Comparison of ENCODE assay signal across 20 cellular contexts in the genomic region with DNA sequence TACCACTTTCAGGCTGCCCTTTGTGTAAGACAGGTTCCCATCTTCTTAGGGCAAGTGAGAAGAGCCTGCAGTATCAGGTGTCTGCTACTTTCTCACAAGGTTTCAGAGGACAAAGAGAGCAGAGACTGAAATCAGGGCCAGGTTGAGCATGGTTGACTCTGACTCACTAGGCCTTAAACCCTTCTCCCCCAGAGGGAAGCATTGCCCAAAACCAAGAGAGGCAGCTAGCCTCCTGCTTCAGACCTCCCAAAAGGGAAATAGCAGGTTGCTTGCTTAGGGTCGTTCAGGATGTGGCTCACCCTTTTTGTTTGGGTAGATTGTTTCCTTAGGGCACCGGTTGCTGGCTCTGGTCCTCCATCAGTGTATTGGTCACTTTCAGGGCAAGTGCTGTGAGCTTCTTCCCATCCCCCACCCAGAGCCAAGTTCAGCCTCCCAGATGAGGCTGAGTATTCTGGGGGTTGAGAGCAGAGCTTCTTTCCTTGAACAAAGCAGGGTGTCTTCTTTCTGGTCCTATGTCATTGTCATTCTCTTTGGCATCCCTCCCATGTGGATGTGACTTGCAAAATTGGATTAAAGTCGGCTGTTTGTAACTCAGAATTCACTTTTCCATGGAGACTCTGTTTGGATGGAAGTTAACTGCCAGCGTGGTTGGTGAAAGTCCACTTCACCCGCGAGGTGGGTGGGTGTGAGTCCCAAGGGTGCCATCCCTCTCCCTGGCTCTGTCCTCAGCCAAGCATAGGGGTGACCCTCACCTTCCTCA. TPM values are rescaled to one million over a fixed set of nuclear protein-coding genes. Genes with fewer than 3 reads are reported as not detected.
DNase-seq lines count a peak whose midpoint lies in the region; ATAC-seq and TF ChIP-seq lines count a peak whose summit lies in the region.
"Had no signal": no experiment of that assay in that cellular context is flagged by ENCODE, and none has a peak within 500 bp of the region (broad histone marks: within the 10 kb centered on the region; RNA-seq: fewer than 3 reads in every experiment).

No MANE protein-coding gene starts in this region.

- no peak overlapping the region for H3K4me3 ChIP-seq in Jurkat, Clone E6-1 (ENCODE audit: low read length)
- no peak overlapping the region for H3K4me3 ChIP-seq in spleen
- H3K4me3 ChIP-seq: heart left ventricle, lung, suprapubic skin, vagina had no signal

- no peak for TF ChIP-seq POLR2A in spleen (IDR thresholded peaks at IDR 0.05)

- DNase-seq in AML-193 (lab: John Stamatoyannopoulos, UW) (peak; percentile 42 to 45), SKM-1 (lab: John Stamatoyannopoulos, UW; ENCODE audit: unreplicated experiment) (peak; percentile 45), kidney tubule cell (ENCODE audit: low spot score) (peak; percentile 55), spleen (no peak), Ammon's horn (ENCODE audit: low spot score) (no peak)
- peak; percentile 20 for DNase-seq in Jurkat, Clone E6-1 (ENCODE audit: low read depth, low spot score)
- DNase-seq: activated CD4-positive, alpha-beta T cell treated with anti-CD3 and anti-CD28 coated beads, Interleukin-2, amount 10 ng/mL, durations not matched to agents 24 days and 14 days; CD4-positive, alpha-beta memory T cell; cortex of kidney; heart left ventricle; immature natural killer cell; KG1; NCI-H510A; occipital lobe had no signal

- no peak for ATAC-seq in HG02973 (IDR thresholded peaks at IDR 0.05; ENCODE audit: unreplicated experiment)
- no peak for ATAC-seq in HG03442 (IDR thresholded peaks at IDR 0.05; ENCODE audit: unreplicated experiment)
- ATAC-seq: activated T-helper 17 cell treated with anti-CD3 and anti-CD28 coated beads, Interleukin-2, amount 50 U/mL, for 72 hours; heart left ventricle had no signal

- peaks cover 0 to 7% (median 0%) of the 10 kb centered on the region in 7 donors for H3K27me3 ChIP-seq in spleen (replicated peaks in 1 of 7)
- H3K27me3 ChIP-seq: heart left ventricle, suprapubic skin, vagina had no signal

- peaks cover 0 to 17% (median 0%) of the 10 kb centered on the region in 6 donors for H3K4me1 ChIP-seq in spleen
- H3K4me1 ChIP-seq: heart left ventricle, suprapubic skin, vagina had no signal

- TF ChIP-seq CTCF in spleen (IDR thresholded peaks at IDR 0.05 in 8 of 11, conservative IDR thresholded peaks at IDR 0.05 in 3 of 11): no peak

- no peaks in the 10 kb centered on the region for H3K36me3 ChIP-seq in spleen
- H3K36me3 ChIP-seq: heart left ventricle, suprapubic skin, vagina had no signal

- H3K9me3 ChIP-seq in spleen: no peaks in the 10 kb centered on the region
- H3K9me3 ChIP-seq: heart left ventricle, suprapubic skin, vagina had no signal

- 48 to 62% (median 51%) methylated on average over 6 of the region's 6 CpGs for WGBS in spleen, 5 donors

- intact Hi-C loops in spleen (cut with DNase I; ENCODE audit: low total_unique reads): no loop called here

- no peak overlapping the region for H3K27ac ChIP-seq in spleen
- H3K27ac ChIP-seq: heart left ventricle, suprapubic skin, vagina had no signal

RNA-seq across cellular contexts. Expression of a gene that starts 55.5 kb away (rescaled TPM):
- 60.8 TPM for polyA plus RNA-seq in Jurkat, Clone E6-1 (2012; ENCODE audit: insufficient read depth, insufficient read length)
- 10 to 100 TPM; 31.0 to 44.8 (median 40.7) TPM for total RNA-seq in spleen
- 10 to 100 TPM in 2 of 3 donors, 1 to 10 TPM in 1; 7.9 to 13.3 (median 11.4) TPM for polyA plus RNA-seq in spleen

Comparison
In these comparisons a context has a peak if more than half of its experiments do, and no peak if none do; other contexts are left out.
1. DNase-seq: peak in AML-193 (2 of 2), Jurkat, Clone E6-1 (single experiment), SKM-1 (single experiment) and kidney tubule cell (single experiment); none in spleen (single experiment) and Ammon's horn (single experiment).